ENCODE assay signal across 13 cellular contexts in genomic region chr9:114889802-114890224, GRCh38. TPM values are rescaled to one million over a fixed set of nuclear protein-coding genes. Genes with fewer than 3 reads are reported as not detected.
DNase-seq lines count a peak whose midpoint lies in the region; ATAC-seq and TF ChIP-seq lines count a peak whose summit lies in the region.
"Had no signal": no experiment of that assay in that cellular context is flagged by ENCODE, and none has a peak within 500 bp of the region (broad histone marks: within the 10 kb centered on the region; RNA-seq: fewer than 3 reads in every experiment).

No MANE protein-coding gene starts in this region.

- H4K91ac ChIP-seq in trophoblast cell (ENCODE audit: low read depth, low read length), result no peak overlapping the region

- CTCF ChIA-PET in MCF 10A (lab: Yijun Ruan, JAX), result interaction anchor here (0.6 to 4.4 kb wide), 5 partner anchors 16 to 209 kb away, joined by 3 to 25 read pairs (median 4); no protein-coding TSS in a partner anchor

- H3K9ac ChIP-seq in trophoblast cell (ENCODE audit: low read length), result no peak overlapping the region

- no peak for TF ChIP-seq EP300 in upper lobe of left lung (IDR thresholded peaks at IDR 0.05)

- H3K4me3 ChIP-seq in breast epithelium, result no peak overlapping the region
- H3K4me3 ChIP-seq in upper lobe of left lung, result no peak overlapping the region
- no peak overlapping the region for H3K4me3 ChIP-seq in trophoblast cell (ENCODE audit: low read depth, low read length)
- H3K4me3 ChIP-seq: coronary artery, hepatocyte, SJCRH30 had no signal

- POLR2A ChIA-PET in MCF 10A (lab: Yijun Ruan, JAX), result interaction anchor here (0.7 to 1.3 kb wide), 2 partner anchors 18 to 110 kb away, joined by 3 to 7 read pairs; no protein-coding TSS in a partner anchor

- no peak overlapping the region for H3K18ac ChIP-seq in trophoblast cell (ENCODE audit: low read length)

- H2BK120ac ChIP-seq in trophoblast cell (ENCODE audit: insufficient read depth, low read length, poor library complexity), result no peak overlapping the region

- no peak for TF ChIP-seq CTCF in MCF 10A (IDR thresholded peaks at IDR 0.05; ENCODE audit: unreplicated experiment)
- TF ChIP-seq CTCF in breast epithelium (IDR thresholded peaks at IDR 0.05), result no peak
- TF ChIP-seq CTCF in upper lobe of left lung (IDR thresholded peaks at IDR 0.05), result no peak

- DNase-seq in MCF 10A (ENCODE audit: unreplicated experiment), result no peak
- DNase-seq in breast epithelium (ENCODE audit: low spot score in 2 of 2), result no peak
- DNase-seq in T-helper 17 cell, result no peak
- peak; percentile 59 for DNase-seq in fibroblast of gingiva (ENCODE audit: low read depth)
- DNase-seq in upper lobe of left lung, result peak; percentile 1 to 80
- DNase-seq in NCI-H2171 treated with DMSO at 0.1 percent for 48 hours (lab: John Stamatoyannopoulos, UW), result no peak
- DNase-seq in trophoblast cell, result no peak
- DNase-seq: NCI-H146, SJCRH30 had no signal

- H2AK5ac ChIP-seq in trophoblast cell (ENCODE audit: low read length), result no peak overlapping the region

- H4K12ac ChIP-seq in trophoblast cell (ENCODE audit: low read depth, low read length), result no peak overlapping the region

- H3K23ac ChIP-seq in trophoblast cell (ENCODE audit: low read length), result no peak overlapping the region

- H3K36me3 ChIP-seq in breast epithelium (no peaks in the 10 kb centered on the region), upper lobe of left lung (no peaks in the 10 kb centered on the region), trophoblast cell (ENCODE audit: control insufficient read depth in 1 of 2, insufficient read depth in 2 of 2, low read length in 2 of 2) (no peaks in the 10 kb centered on the region)
- H3K36me3 ChIP-seq: SJCRH30 had no signal

- H3K4me2 ChIP-seq in trophoblast cell (ENCODE audit: low read length), result no peak overlapping the region
- H3K4me2 ChIP-seq: hepatocyte had no signal

- ATAC-seq in T-helper 17 cell (peak; percentile 57), upper lobe of left lung (ENCODE audit: low FRiP score in 2 of 2) (peak; percentile 66 to 81), HG03432 (IDR thresholded peaks at IDR 0.05; ENCODE audit: unreplicated experiment) (no peak)

- no peaks in the 10 kb centered on the region for H3K27me3 ChIP-seq in breast epithelium
- H3K27me3 ChIP-seq in upper lobe of left lung, result no peaks in the 10 kb centered on the region
- no peaks in the 10 kb centered on the region for H3K27me3 ChIP-seq in trophoblast cell (ENCODE audit: insufficient read depth, low read length)
- H3K27me3 ChIP-seq: hepatocyte, SJCRH30 had no signal

- H4K8ac ChIP-seq in trophoblast cell (ENCODE audit: low read depth, low read length), result no peak overlapping the region

- BruUV-seq in MCF 10A (replicated peaks; lab: Mats Ljungman, UMichigan), result no TSS peak

- H3K4me3 Mint-ChIP-seq in MCF 10A (ENCODE audit: unreplicated experiment) (no peak overlapping the region), T-helper 17 cell (no peak overlapping the region)

- peak overlapping the region; percentile 53 for H3K27ac Mint-ChIP-seq in MCF 10A (ENCODE audit: low read depth, unreplicated experiment)
- peak overlapping the region; percentile 77 for H3K27ac Mint-ChIP-seq in T-helper 17 cell

- H2BK12ac ChIP-seq in trophoblast cell (ENCODE audit: low read length), result no peak overlapping the region

- H2BK5ac ChIP-seq in trophoblast cell (ENCODE audit: low read depth, low read length, poor library complexity), result no peak overlapping the region

- H3K4me1 Mint-ChIP-seq in MCF 10A (ENCODE audit: insufficient read depth, unreplicated experiment), result peaks cover 33% of the 10 kb centered on the region
- H3K4me1 Mint-ChIP-seq in T-helper 17 cell, result peaks cover 31% of the 10 kb centered on the region

- H3K9me3 Mint-ChIP-seq in MCF 10A (ENCODE audit: unreplicated experiment), result peaks cover 7% of the 10 kb centered on the region

- intact Hi-C loops in MCF 10A (cut with micrococcal nuclease) (no loop called here), breast epithelium (cut with DNase I; ENCODE audit: low total_unique reads) (no loop called here)

- no peak overlapping the region for H3K4ac ChIP-seq in trophoblast cell (ENCODE audit: low read depth, low read length)

- H3K4me1 ChIP-seq in breast epithelium (no peaks in the 10 kb centered on the region), upper lobe of left lung (peaks cover 14 to 31% (median 20%) of the 10 kb centered on the region in 4 donors), trophoblast cell (ENCODE audit: control insufficient read depth in 1 of 2, insufficient read depth in 2 of 2, low read length in 2 of 2) (peaks cover 8 to 16% of the 10 kb centered on the region in 2 experiments)

- H3K27me3 Mint-ChIP-seq in MCF 10A (ENCODE audit: insufficient read depth, unreplicated experiment) (no peaks in the 10 kb centered on the region), T-helper 17 cell (no peaks in the 10 kb centered on the region)

- no peak overlapping the region for H2AFZ ChIP-seq in trophoblast cell (ENCODE audit: insufficient read depth, low read length, poor library complexity)
- H2AFZ ChIP-seq: hepatocyte had no signal

- 42 to 43% methylated on average over 3 of the region's 3 CpGs for WGBS in upper lobe of left lung, 2 donors
- no CpG with 5 or more reads among the region's 3 CpGs for WGBS in trophoblast cell (ENCODE audit: extremely low coverage, insufficient coverage, insufficient read length)

- no peak overlapping the region for H3K14ac ChIP-seq in trophoblast cell (ENCODE audit: low read length)

- TF ChIP-seq POLR2A in breast epithelium (IDR thresholded peaks at IDR 0.05) (no peak), upper lobe of left lung (IDR thresholded peaks at IDR 0.05) (no peak)

- no peaks in the 10 kb centered on the region for H3K9me3 ChIP-seq in breast epithelium
- no peaks in the 10 kb centered on the region for H3K9me3 ChIP-seq in T-helper 17 cell (ENCODE audit: control insufficient read depth, low read length, poor library complexity, severe bottlenecking)
- H3K9me3 ChIP-seq in upper lobe of left lung, result no peaks in the 10 kb centered on the region
- no peaks in the 10 kb centered on the region for H3K9me3 ChIP-seq in trophoblast cell (ENCODE audit: insufficient read depth, low read depth, low read length)

- H3K79me2 ChIP-seq in trophoblast cell (ENCODE audit: control insufficient read depth, insufficient read depth, low read length, poor library complexity), result no peaks in the 10 kb centered on the region
- H3K79me2 ChIP-seq: hepatocyte had no signal

- H3K36me3 Mint-ChIP-seq in MCF 10A (ENCODE audit: insufficient read depth, unreplicated experiment), result no peaks in the 10 kb centered on the region
- H3K36me3 Mint-ChIP-seq in T-helper 17 cell (ENCODE audit: low read depth), result no peaks in the 10 kb centered on the region

- H3K79me1 ChIP-seq in trophoblast cell (ENCODE audit: low read length), result peaks cover 5% of the 10 kb centered on the region

- no peak overlapping the region for H3K27ac ChIP-seq in breast epithelium
- H3K27ac ChIP-seq in upper lobe of left lung, result peak overlapping the region in 2 of 4 donors; percentile 35 to 49
- no peak overlapping the region for H3K27ac ChIP-seq in trophoblast cell (ENCODE audit: low read depth, low read length)
- H3K27ac ChIP-seq: C4-2B, coronary artery, hepatocyte, SJCRH30 had no signal

RNA-seq across cellular contexts. Expression of gene TNFSF8, which starts 40.6 kb away (rescaled TPM):
- not detected in 2 replicates for total RNA-seq in MCF 10A (2022)
- 1 to 10 TPM; 2.6 to 9.8 (median 4.7) TPM for total RNA-seq in breast epithelium
- 10 to 100 TPM; 45.7 to 47.6 TPM for total RNA-seq in T-helper 17 cell
- total RNA-seq in upper lobe of left lung, result 1 to 10 TPM; 2.6 to 6.5 (median 4.8) TPM
- 1.1 and 1.8 TPM in 2 replicates for polyA plus RNA-seq in trophoblast cell (2013)
- total RNA-seq: hepatocyte, SJCRH30 had no signal
- polyA plus RNA-seq: hepatocyte had no signal

Comparison
In these comparisons a context has a peak if more than half of its experiments do, and no peak if none do; other contexts are left out.
1. DNase-seq: peak in fibroblast of gingiva (single experiment) and upper lobe of left lung (2 of 2); none in MCF 10A (single experiment), breast epithelium (0 of 2), T-helper 17 cell (0 of 3), NCI-H2171 treated with DMSO at 0.1 percent for 48 hours (single experiment) and trophoblast cell (0 of 2).
2. RNA of gene TNFSF8, which starts 40.6 kb away (total RNA-seq): 45.7 to 47.6 TPM in T-helper 17 cell; 2.6 to 6.5 TPM in upper lobe of left lung, 2.6 to 9.8 TPM in breast epithelium and not detected in MCF 10A; every median in the first group is over 4 times any median in the second.